In the genomic region with DNA sequence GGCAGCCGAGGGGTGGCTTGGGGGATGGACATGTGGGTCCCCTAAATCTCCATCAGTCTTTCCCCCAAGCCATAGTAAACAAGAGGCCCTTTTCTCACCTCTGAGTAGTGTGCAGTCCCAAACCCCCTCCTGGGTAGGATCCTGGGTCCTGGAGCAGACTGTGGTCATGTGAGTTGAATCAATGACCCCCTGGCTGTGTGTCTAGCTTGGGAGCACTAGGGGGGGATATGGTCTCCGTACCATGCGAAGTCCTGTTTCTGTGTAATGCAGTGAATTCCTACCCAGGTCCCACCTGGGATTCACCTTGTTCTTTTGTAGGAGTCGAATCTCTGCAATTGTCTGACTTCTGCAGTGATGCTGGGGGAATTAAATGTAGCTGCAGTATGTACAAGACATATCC, we compare ENCODE assay signal across 25 cellular contexts.
DNase-seq lines count a peak whose midpoint lies in the region; ATAC-seq and TF ChIP-seq lines count a peak whose summit lies in the region.
"Had no signal": no experiment of that assay in that cellular context is flagged by ENCODE, and none has a peak within 500 bp of the region (broad histone marks: within the 10 kb centered on the region; RNA-seq: fewer than 3 reads in every experiment).

No MANE protein-coding gene starts in this region.

- no peak for TF ChIP-seq EP300 in stomach (IDR thresholded peaks at IDR 0.05)

- DNase-seq in GM23338 (ENCODE audit: low spot score) (peak; percentile 23), WTC11 (ENCODE audit: low spot score) (no peak), endodermal cell (no peak), iPS-NIHi7 (ENCODE audit: extremely low spot score) (peak; percentile 38), PC-3 (no peak), amniotic stem cell (lab: John Stamatoyannopoulos, UW) (no peak), stomach (no peak)
- DNase-seq: 8988T; ACHN; BE2C; C1 segment of cervical spinal cord; CD4-positive, alpha-beta memory T cell; CD4-positive, CD25-positive, alpha-beta regulatory T cell; CD8-positive, alpha-beta memory T cell; COR-L47; DMS 273 treated with DMSO at 0.1 percent for 48 hours; DMS153; DMS53; DMS79; DND-41; EL; GF-D8 had no signal

- H3K36me3 Mint-ChIP-seq in GM23338 (ENCODE audit: low read depth) = no peaks in the 10 kb centered on the region
- H3K36me3 Mint-ChIP-seq in WTC11 = no peaks in the 10 kb centered on the region
- H3K36me3 Mint-ChIP-seq in endodermal cell (ENCODE audit: low read depth) = no peaks in the 10 kb centered on the region
- H3K36me3 Mint-ChIP-seq: CD14-positive monocyte; CD4-positive, alpha-beta memory T cell; CD4-positive, CD25-positive, alpha-beta regulatory T cell; CD8-positive, alpha-beta memory T cell had no signal

- H3F3A ChIP-seq in GM23338 (replicated peaks; ENCODE audit: low read depth) (no peaks in the 10 kb centered on the region), PC-3 (ENCODE audit: low read length, unreplicated experiment) (no peaks in the 10 kb centered on the region)

- no TSS peak for BruUV-seq in PC-3 (replicated peaks; lab: Mats Ljungman, UMichigan)

- H3K4me2 ChIP-seq in GM23338 (no peak overlapping the region), PC-3 (ENCODE audit: low read length) (no peak overlapping the region)
- H3K4me2 ChIP-seq: BLaER1 had no signal

- intact Hi-C loops in PC-3 (cut with micrococcal nuclease) (loop anchor here (10.0 kb wide), 2 partner anchors 129 to 369 kb away; no protein-coding TSS in a partner anchor), stomach (cut with DNase I; ENCODE audit: low total_unique reads) (no loop called here)

- H3K27ac ChIP-seq in GM23338 (ENCODE audit: low read depth) (no peak overlapping the region), endodermal cell (ENCODE audit: low read depth, low read length) (no peak overlapping the region), PC-3 (ENCODE audit: low read length) (no peak overlapping the region), stomach (no peak overlapping the region)
- H3K27ac ChIP-seq: BLaER1 had no signal

- POLR2A ChIA-PET in WTC11 (lab: Charles Lee) = no interaction called here
- POLR2A ChIA-PET in PC-3 (lab: Charles Lee; ENCODE audit: unreplicated experiment) = no interaction called here

- H3K27me3 ChIP-seq in GM23338 (ENCODE audit: insufficient read depth) (no peaks in the 10 kb centered on the region), endodermal cell (ENCODE audit: control insufficient read depth, insufficient read depth, low read length, poor library complexity, severe bottlenecking) (no peaks in the 10 kb centered on the region), PC-3 (ENCODE audit: low read length) (peaks cover 19% of the 10 kb centered on the region), stomach (peaks cover 0 to 27% (median 0%) of the 10 kb centered on the region in 3 donors)
- H3K27me3 ChIP-seq: BE2C, BLaER1 had no signal

- 87 to 89% methylated on average over 3 to 4 of the region's 4 CpGs for WGBS in endodermal cell (ENCODE audit: insufficient coverage in 1 of 2, insufficient read length in 1 of 2), 2 experiments
- 83 to 92% (median 89%) methylated on average over 3 to 4 of the region's 4 CpGs for WGBS in stomach, 5 donors

- H3K4me3 ChIP-seq in GM23338 = no peak overlapping the region
- no peak overlapping the region for H3K4me3 ChIP-seq in endodermal cell (ENCODE audit: low read length)
- H3K4me3 ChIP-seq in PC-3 (ENCODE audit: low read length) = no peak overlapping the region
- no peak overlapping the region for H3K4me3 ChIP-seq in stomach
- H3K4me3 ChIP-seq: BLaER1 had no signal

- peak; percentile 18; the same call in 2 of the 3 replicates for ATAC-seq in GM23338
- peak; percentile 62 for ATAC-seq in WTC11
- no peak for ATAC-seq in PC-3
- ATAC-seq in GM18520 (IDR thresholded peaks at IDR 0.05; ENCODE audit: unreplicated experiment) = no peak

- H3K9ac ChIP-seq in endodermal cell (ENCODE audit: extremely low read depth, low read length, poor library complexity, severe bottlenecking) (no peak overlapping the region), PC-3 (ENCODE audit: low read length) (no peak overlapping the region)
- H3K9ac ChIP-seq: BLaER1 had no signal

- no peaks in the 10 kb centered on the region for H3K79me2 ChIP-seq in GM23338 (replicated peaks; ENCODE audit: insufficient read depth)
- no peaks in the 10 kb centered on the region for H3K79me2 ChIP-seq in PC-3 (ENCODE audit: low read length)

- H3K9me2 ChIP-seq in GM23338 (ENCODE audit: insufficient read depth) (no peaks in the 10 kb centered on the region), PC-3 (replicated peaks; ENCODE audit: low read length) (no peaks in the 10 kb centered on the region)

- H3K4me3 Mint-ChIP-seq in GM23338 = no peak overlapping the region
- H3K4me3 Mint-ChIP-seq in WTC11 = no peak overlapping the region
- H3K4me3 Mint-ChIP-seq in endodermal cell = no peak overlapping the region
- H3K4me3 Mint-ChIP-seq: CD14-positive monocyte; CD4-positive, alpha-beta memory T cell; CD4-positive, CD25-positive, alpha-beta regulatory T cell; CD8-positive, alpha-beta memory T cell had no signal

- no peak overlapping the region for H2AFZ ChIP-seq in GM23338
- H2AFZ ChIP-seq in PC-3 (ENCODE audit: low read length) = no peak overlapping the region

- no peak overlapping the region for H3K27ac Mint-ChIP-seq in GM23338
- no peak overlapping the region for H3K27ac Mint-ChIP-seq in WTC11
- H3K27ac Mint-ChIP-seq in endodermal cell = no peak overlapping the region
- H3K27ac Mint-ChIP-seq: CD14-positive monocyte; CD4-positive, alpha-beta memory T cell; CD4-positive, CD25-positive, alpha-beta regulatory T cell; CD8-positive, alpha-beta memory T cell had no signal

- peak; percentile 21 to 45 for TF ChIP-seq CTCF in GM23338 (conservative IDR thresholded peaks at IDR 0.05; ENCODE audit: low read depth in 2 of 2)
- TF ChIP-seq CTCF in WTC11 (IDR thresholded peaks at IDR 0.05) = no peak
- peak; percentile 41 for TF ChIP-seq CTCF in endodermal cell (conservative IDR thresholded peaks at IDR 0.05)
- TF ChIP-seq CTCF in PC-3 (conservative IDR thresholded peaks at IDR 0.05; ENCODE audit: low read depth, low read length) = no peak
- no peak for TF ChIP-seq CTCF in stomach (IDR thresholded peaks at IDR 0.05)

- H3K36me3 ChIP-seq in GM23338 (ENCODE audit: insufficient read depth) (no peaks in the 10 kb centered on the region), endodermal cell (ENCODE audit: control insufficient read depth, insufficient read depth, low read length) (no peaks in the 10 kb centered on the region), PC-3 (ENCODE audit: low read depth, low read length) (no peaks in the 10 kb centered on the region), stomach (no peaks in the 10 kb centered on the region)
- H3K36me3 ChIP-seq: BE2C, BLaER1 had no signal

- no peaks in the 10 kb centered on the region for H3K4me1 ChIP-seq in GM23338 (ENCODE audit: insufficient read depth)
- no peaks in the 10 kb centered on the region for H3K4me1 ChIP-seq in endodermal cell (ENCODE audit: control insufficient read depth, insufficient read depth, low read length)
- H3K4me1 ChIP-seq in PC-3 (ENCODE audit: insufficient read depth, low read length) = no peaks in the 10 kb centered on the region
- H3K4me1 ChIP-seq in stomach = no peaks in the 10 kb centered on the region
- H3K4me1 ChIP-seq: BE2C had no signal

- CTCF ChIA-PET in WTC11 (lab: Charles Lee) = interaction anchor here (0.6 to 4.5 kb wide), 13 partner anchors 31 to 552 kb away, joined by 3 to 42 read pairs (median 4); partner anchors contain the start of gene FGF18
- CTCF ChIA-PET in PC-3 (lab: Charles Lee) = no interaction called here

- H3K9me3 ChIP-seq in endodermal cell (ENCODE audit: control insufficient read depth, low read length) (no peaks in the 10 kb centered on the region), PC-3 (ENCODE audit: low read length) (no peaks in the 10 kb centered on the region), stomach (no peaks in the 10 kb centered on the region)
- H3K9me3 ChIP-seq: BE2C, BLaER1 had no signal

- no peak for TF ChIP-seq POLR2A in stomach (IDR thresholded peaks at IDR 0.05)

- H3K27me3 Mint-ChIP-seq in GM23338 (ENCODE audit: insufficient read depth, low read depth, poor library complexity) (peaks cover 6% of the 10 kb centered on the region), WTC11 (ENCODE audit: low read depth) (no peaks in the 10 kb centered on the region), endodermal cell (ENCODE audit: insufficient read depth) (peaks cover 16% of the 10 kb centered on the region)

- H4K20me1 ChIP-seq in GM23338 (replicated peaks; ENCODE audit: insufficient read depth) = no peaks in the 10 kb centered on the region
- H4K20me1 ChIP-seq in PC-3 (ENCODE audit: low read length) = no peaks in the 10 kb centered on the region
- H4K20me1 ChIP-seq: BLaER1 had no signal

- H3K4me1 Mint-ChIP-seq in GM23338 = peaks cover 8% of the 10 kb centered on the region; the same call in 2 of the 3 replicates
- peaks cover 13% of the 10 kb centered on the region for H3K4me1 Mint-ChIP-seq in WTC11
- H3K4me1 Mint-ChIP-seq in endodermal cell = no peaks in the 10 kb centered on the region
- H3K4me1 Mint-ChIP-seq: CD4-positive, alpha-beta memory T cell; CD4-positive, CD25-positive, alpha-beta regulatory T cell; CD8-positive, alpha-beta memory T cell had no signal

- H3K9me3 Mint-ChIP-seq in GM23338 = no peaks in the 10 kb centered on the region
- H3K9me3 Mint-ChIP-seq in WTC11 = no peaks in the 10 kb centered on the region
- H3K9me3 Mint-ChIP-seq in endodermal cell = no peaks in the 10 kb centered on the region
- H3K9me3 Mint-ChIP-seq: CD14-positive monocyte; CD8-positive, alpha-beta memory T cell had no signal

TF ChIP-seq in GM23338, 12 proteins besides CTCF, POLR2A, EP300 and RAD21 (continues in another document):
- TF ChIP-seq ETS1 (IDR thresholded peaks at IDR 0.05) = no peak
- no peak for TF ChIP-seq STAT1 (IDR thresholded peaks at IDR 0.05; ENCODE audit: unreplicated experiment)

TF ChIP-seq in WTC11, 78 proteins besides CTCF, POLR2A, EP300 and RAD21 (continues in another document):
- TF ChIP-seq RELA (CRISPR knock-in tag; IDR thresholded peaks at IDR 0.05; ENCODE audit: borderline replicate concordance) (no peak), ZNF423 (CRISPR knock-in tag; IDR thresholded peaks at IDR 0.05) (no peak), ETV6 (CRISPR knock-in tag; IDR thresholded peaks at IDR 0.05) (no peak), ZBTB21 (CRISPR knock-in tag; IDR thresholded peaks at IDR 0.05; ENCODE audit: borderline replicate concordance) (no peak)
- TF ChIP-seq, protein P1, sequence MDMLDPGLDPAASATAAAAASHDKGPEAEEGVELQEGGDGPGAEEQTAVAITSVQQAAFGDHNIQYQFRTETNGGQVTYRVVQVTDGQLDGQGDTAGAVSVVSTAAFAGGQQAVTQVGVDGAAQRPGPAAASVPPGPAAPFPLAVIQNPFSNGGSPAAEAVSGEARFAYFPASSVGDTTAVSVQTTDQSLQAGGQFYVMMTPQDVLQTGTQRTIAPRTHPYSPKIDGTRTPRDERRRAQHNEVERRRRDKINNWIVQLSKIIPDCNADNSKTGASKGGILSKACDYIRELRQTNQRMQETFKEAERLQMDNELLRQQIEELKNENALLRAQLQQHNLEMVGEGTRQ (CRISPR knock-in tag; IDR thresholded peaks at IDR 0.05) = no peak

Comparison
In these comparisons a context has a peak if more than half of its experiments do, and no peak if none do; other contexts are left out.
1. ATAC-seq: peak in GM23338 (single experiment) and WTC11 (single experiment); none in PC-3 (single experiment) and GM18520 (single experiment).
2. DNase-seq: peak in GM23338 (single experiment) and iPS-NIHi7 (single experiment); none in WTC11 (single experiment), endodermal cell (single experiment), PC-3 (single experiment), amniotic stem cell (single experiment) and stomach (single experiment).
3. CTCF ChIP-seq: peak in GM23338 (2 of 2) and endodermal cell (single experiment); none in WTC11 (single experiment), PC-3 (single experiment) and stomach (0 of 7).